ENCODE assay signal across 1 cellular context in the genomic region with DNA sequence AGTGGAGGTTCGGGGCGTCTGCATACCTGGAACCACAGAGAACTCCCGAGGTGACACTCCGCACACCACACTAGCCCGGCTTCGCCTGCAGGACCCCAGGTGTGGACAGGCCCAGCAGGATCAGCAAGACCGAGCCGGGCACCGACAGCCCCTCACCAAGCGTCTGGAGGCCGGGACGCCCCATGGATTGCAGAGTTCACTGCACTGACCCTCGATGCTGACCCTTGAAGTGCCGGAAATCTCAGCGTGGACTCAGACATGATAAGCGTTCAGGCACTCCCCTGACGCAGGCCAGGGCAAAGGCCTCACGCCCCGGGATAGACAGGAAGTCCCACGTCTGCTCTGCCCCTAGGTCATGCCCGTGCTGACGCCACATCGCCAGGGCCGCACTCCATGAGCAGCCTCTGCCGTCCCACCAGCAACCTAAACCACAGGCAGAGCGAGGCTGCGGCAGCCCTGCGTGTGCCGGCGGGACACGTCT.
TF ChIP-seq lines count a peak whose summit lies in the region.

No MANE protein-coding gene starts in this region.

TF ChIP-seq in K562, 482 proteins besides CTCF, POLR2A, EP300 and RAD21:
- TF ChIP-seq, protein P1, sequence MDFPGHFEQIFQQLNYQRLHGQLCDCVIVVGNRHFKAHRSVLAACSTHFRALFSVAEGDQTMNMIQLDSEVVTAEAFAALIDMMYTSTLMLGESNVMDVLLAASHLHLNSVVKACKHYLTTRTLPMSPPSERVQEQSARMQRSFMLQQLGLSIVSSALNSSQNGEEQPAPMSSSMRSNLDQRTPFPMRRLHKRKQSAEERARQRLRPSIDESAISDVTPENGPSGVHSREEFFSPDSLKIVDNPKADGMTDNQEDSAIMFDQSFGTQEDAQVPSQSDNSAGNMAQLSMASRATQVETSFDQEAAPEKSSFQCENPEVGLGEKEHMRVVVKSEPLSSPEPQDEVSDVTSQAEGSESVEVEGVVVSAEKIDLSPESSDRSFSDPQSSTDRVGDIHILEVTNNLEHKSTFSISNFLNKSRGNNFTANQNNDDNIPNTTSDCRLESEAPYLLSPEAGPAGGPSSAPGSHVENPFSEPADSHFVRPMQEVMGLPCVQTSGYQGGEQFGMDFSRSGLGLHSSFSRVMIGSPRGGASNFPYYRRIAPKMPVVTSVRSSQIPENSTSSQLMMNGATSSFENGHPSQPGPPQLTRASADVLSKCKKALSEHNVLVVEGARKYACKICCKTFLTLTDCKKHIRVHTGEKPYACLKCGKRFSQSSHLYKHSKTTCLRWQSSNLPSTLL (IDR thresholded peaks at IDR 0.05): no peak
- 0 out of 2 replicates have a peak, but pooled peaks have one; percentile 8 for TF ChIP-seq POLR2G (IDR thresholded peaks at IDR 0.05; ENCODE audit: low read depth, low read length)
- no peak for TF ChIP-seq SIN3B (IDR thresholded peaks at IDR 0.05; ENCODE audit: low read depth)
TF ChIP-seq in K562: peak in this region for 1.
